In the genomic region with DNA sequence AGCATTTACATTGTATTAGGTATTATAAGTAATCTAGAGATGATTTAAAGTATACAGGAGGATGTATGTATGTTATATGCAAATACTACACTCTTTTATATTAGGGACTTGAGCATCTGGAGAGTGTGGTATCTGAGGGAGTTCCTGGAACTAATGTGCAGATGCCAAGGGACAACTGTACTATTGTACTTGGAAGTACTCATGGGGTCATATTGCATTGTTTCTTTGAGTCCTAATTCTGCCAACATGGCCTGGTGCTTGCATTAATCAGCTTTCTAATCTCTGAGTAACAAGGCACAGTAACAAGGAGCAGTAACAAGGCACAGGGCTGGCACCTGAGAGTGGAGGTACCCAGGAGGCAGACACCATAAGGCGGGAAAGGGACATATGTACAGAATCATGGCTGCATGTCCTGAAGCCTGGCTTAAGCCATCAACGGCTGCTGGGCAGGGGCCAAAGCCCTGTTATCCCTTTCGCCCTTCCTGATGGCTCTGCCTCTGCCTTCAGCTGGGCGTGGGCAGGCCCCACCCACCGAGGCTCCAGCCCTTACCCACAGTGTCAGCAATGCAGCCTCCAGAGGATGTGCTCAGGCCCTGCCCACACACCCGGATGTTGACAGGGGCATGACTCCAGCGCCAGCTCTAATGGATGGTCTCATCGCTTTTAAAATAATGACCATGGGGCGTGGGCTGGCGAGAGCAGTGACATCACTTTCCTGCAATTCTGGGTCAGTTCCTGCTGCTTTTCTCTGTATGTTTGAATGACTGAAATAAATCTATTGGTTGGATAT, we compare ENCODE assay signal across 1 cellular context.
TF ChIP-seq lines count a peak whose summit lies in the region.

No MANE protein-coding gene starts in this region.

TF ChIP-seq in GM23338, 12 proteins besides CTCF, POLR2A, EP300 and RAD21 (continued from another document):
- TF ChIP-seq, protein P1, sequence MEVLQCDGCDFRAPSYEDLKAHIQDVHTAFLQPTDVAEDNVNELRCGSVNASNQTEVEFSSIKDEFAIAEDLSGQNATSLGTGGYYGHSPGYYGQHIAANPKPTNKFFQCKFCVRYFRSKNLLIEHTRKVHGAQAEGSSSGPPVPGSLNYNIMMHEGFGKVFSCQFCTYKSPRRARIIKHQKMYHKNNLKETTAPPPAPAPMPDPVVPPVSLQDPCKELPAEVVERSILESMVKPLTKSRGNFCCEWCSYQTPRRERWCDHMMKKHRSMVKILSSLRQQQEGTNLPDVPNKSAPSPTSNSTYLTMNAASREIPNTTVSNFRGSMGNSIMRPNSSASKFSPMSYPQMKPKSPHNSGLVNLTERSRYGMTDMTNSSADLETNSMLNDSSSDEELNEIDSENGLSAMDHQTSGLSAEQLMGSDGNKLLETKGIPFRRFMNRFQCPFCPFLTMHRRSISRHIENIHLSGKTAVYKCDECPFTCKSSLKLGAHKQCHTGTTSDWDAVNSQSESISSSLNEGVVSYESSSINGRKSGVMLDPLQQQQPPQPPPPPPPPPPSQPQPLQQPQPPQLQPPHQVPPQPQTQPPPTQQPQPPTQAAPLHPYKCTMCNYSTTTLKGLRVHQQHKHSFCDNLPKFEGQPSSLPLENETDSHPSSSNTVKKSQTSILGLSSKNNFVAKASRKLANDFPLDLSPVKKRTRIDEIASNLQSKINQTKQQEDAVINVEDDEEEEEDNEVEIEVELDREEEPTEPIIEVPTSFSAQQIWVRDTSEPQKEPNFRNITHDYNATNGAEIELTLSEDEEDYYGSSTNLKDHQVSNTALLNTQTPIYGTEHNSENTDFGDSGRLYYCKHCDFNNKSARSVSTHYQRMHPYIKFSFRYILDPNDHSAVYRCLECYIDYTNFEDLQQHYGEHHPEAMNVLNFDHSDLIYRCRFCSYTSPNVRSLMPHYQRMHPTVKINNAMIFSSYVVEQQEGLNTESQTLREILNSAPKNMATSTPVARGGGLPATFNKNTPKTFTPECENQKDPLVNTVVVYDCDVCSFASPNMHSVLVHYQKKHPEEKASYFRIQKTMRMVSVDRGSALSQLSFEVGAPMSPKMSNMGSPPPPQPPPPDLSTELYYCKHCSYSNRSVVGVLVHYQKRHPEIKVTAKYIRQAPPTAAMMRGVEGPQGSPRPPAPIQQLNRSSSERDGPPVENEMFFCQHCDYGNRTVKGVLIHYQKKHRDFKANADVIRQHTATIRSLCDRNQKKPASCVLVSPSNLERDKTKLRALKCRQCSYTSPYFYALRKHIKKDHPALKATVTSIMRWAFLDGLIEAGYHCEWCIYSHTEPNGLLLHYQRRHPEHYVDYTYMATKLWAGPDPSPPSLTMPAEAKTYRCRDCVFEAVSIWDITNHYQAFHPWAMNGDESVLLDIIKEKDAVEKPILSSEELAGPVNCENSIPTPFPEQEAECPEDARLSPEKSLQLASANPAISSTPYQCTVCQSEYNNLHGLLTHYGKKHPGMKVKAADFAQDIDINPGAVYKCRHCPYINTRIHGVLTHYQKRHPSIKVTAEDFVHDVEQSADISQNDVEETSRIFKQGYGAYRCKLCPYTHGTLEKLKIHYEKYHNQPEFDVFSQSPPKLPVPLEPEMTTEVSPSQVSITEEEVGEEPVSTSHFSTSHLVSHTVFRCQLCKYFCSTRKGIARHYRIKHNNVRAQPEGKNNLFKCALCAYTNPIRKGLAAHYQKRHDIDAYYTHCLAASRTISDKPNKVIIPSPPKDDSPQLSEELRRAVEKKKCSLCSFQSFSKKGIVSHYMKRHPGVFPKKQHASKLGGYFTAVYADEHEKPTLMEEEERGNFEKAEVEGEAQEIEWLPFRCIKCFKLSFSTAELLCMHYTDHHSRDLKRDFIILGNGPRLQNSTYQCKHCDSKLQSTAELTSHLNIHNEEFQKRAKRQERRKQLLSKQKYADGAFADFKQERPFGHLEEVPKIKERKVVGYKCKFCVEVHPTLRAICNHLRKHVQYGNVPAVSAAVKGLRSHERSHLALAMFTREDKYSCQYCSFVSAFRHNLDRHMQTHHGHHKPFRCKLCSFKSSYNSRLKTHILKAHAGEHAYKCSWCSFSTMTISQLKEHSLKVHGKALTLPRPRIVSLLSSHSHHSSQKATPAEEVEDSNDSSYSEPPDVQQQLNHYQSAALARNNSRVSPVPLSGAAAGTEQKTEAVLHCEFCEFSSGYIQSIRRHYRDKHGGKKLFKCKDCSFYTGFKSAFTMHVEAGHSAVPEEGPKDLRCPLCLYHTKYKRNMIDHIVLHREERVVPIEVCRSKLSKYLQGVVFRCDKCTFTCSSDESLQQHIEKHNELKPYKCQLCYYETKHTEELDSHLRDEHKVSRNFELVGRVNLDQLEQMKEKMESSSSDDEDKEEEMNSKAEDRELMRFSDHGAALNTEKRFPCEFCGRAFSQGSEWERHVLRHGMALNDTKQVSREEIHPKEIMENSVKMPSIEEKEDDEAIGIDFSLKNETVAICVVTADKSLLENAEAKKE (CRISPR knock-in tag; IDR thresholded peaks at IDR 0.05) = no peak
- no peak for TF ChIP-seq JUNB (IDR thresholded peaks at IDR 0.05; ENCODE audit: unreplicated experiment)
- no peak for TF ChIP-seq CREB1 (CRISPR knock-in tag; IDR thresholded peaks at IDR 0.05; ENCODE audit: low read depth)
- TF ChIP-seq ZNF331 (CRISPR knock-in tag; IDR thresholded peaks at IDR 0.05; ENCODE audit: low read depth) = no peak
- TF ChIP-seq ZNF114 (CRISPR knock-in tag; IDR thresholded peaks at IDR 0.05) = no peak
- TF ChIP-seq POLR2AphosphoS5 (IDR thresholded peaks at IDR 0.05; ENCODE audit: low read depth) = no peak
- TF ChIP-seq, protein P2, sequence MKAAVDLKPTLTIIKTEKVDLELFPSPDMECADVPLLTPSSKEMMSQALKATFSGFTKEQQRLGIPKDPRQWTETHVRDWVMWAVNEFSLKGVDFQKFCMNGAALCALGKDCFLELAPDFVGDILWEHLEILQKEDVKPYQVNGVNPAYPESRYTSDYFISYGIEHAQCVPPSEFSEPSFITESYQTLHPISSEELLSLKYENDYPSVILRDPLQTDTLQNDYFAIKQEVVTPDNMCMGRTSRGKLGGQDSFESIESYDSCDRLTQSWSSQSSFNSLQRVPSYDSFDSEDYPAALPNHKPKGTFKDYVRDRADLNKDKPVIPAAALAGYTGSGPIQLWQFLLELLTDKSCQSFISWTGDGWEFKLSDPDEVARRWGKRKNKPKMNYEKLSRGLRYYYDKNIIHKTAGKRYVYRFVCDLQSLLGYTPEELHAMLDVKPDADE (IDR thresholded peaks at IDR 0.05) = no peak
- TF ChIP-seq, protein P3, sequence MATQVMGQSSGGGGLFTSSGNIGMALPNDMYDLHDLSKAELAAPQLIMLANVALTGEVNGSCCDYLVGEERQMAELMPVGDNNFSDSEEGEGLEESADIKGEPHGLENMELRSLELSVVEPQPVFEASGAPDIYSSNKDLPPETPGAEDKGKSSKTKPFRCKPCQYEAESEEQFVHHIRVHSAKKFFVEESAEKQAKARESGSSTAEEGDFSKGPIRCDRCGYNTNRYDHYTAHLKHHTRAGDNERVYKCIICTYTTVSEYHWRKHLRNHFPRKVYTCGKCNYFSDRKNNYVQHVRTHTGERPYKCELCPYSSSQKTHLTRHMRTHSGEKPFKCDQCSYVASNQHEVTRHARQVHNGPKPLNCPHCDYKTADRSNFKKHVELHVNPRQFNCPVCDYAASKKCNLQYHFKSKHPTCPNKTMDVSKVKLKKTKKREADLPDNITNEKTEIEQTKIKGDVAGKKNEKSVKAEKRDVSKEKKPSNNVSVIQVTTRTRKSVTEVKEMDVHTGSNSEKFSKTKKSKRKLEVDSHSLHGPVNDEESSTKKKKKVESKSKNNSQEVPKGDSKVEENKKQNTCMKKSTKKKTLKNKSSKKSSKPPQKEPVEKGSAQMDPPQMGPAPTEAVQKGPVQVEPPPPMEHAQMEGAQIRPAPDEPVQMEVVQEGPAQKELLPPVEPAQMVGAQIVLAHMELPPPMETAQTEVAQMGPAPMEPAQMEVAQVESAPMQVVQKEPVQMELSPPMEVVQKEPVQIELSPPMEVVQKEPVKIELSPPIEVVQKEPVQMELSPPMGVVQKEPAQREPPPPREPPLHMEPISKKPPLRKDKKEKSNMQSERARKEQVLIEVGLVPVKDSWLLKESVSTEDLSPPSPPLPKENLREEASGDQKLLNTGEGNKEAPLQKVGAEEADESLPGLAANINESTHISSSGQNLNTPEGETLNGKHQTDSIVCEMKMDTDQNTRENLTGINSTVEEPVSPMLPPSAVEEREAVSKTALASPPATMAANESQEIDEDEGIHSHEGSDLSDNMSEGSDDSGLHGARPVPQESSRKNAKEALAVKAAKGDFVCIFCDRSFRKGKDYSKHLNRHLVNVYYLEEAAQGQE (IDR thresholded peaks at IDR 0.05; ENCODE audit: unreplicated experiment) = no peak
- no peak for TF ChIP-seq EZH2 (IDR thresholded peaks at IDR 0.05; ENCODE audit: low read depth, unreplicated experiment)
- no peak for TF ChIP-seq STAT1 (IDR thresholded peaks at IDR 0.05; ENCODE audit: unreplicated experiment)
